22 cellular contexts compared by ENCODE assay signal in genomic region chr11:28447226-28447625, GRCh38.
DNase-seq lines count a peak whose midpoint lies in the region; TF ChIP-seq lines count a peak whose summit lies in the region.
"Had no signal": no experiment of that assay in that cellular context is flagged by ENCODE, and none has a peak within 500 bp of the region (broad histone marks: within the 10 kb centered on the region; RNA-seq: fewer than 3 reads in every experiment).

No MANE protein-coding gene starts in this region.

- DNase-seq in AG09309 (ENCODE audit: low read depth): peak; percentile 31
- peak; percentile 20 for DNase-seq in HCEC 1CT
- DNase-seq in astrocyte of the spinal cord (ENCODE audit: low read depth, low spot score): peak; percentile 60
- DNase-seq in hepatic stellate cell (ENCODE audit: low spot score): peak; percentile 21
- no peak for DNase-seq in effector CD8-positive, alpha-beta T cell (lab: John Stamatoyannopoulos, UW)
- DNase-seq in SW 1271 (lab: John Stamatoyannopoulos, UW): no peak
- DNase-seq in GM20000 (ENCODE audit: low spot score): no peak
- DNase-seq in stimulated activated CD4-positive, alpha-beta T cell treated with anti-CD3 and anti-CD28 coated beads, Interleukin-4, amount 100 ng/mL, for 24 hours: no peak
- DNase-seq: activated CD8-positive, alpha-beta memory T cell treated with anti-CD3 and anti-CD28 coated beads, Interleukin-2, amount 50 U/mL, for 48 hours; activated gamma-delta T cell; amygdala; effector memory CD8-positive, alpha-beta T cell; kidney; mesendoderm; naive thymus-derived CD4-positive, alpha-beta T cell; NCI-H1048; NCI-H187 treated with DMSO at 0.1 percent for 48 hours; NCI-H226; Peyer's patch; sigmoid colon; T-helper 17 cell had no signal

- TF ChIP-seq CTCF in AG09309 (IDR thresholded peaks at IDR 0.05; ENCODE audit: control insufficient read depth, insufficient read depth, low read depth, low read length, missing control alignments) (no peak), astrocyte of the spinal cord (IDR thresholded peaks at IDR 0.05; ENCODE audit: low read depth, low read length) (no peak), GM20000 (IDR thresholded peaks at IDR 0.05; ENCODE audit: extremely low read depth, missing control alignments) (no peak)

- in situ Hi-C loops in astrocyte of the spinal cord (cut with HindIII; ENCODE audit: low sequenced_read_pairs): no loop called here

- no peak overlapping the region for H3K4me3 ChIP-seq in AG09309 (ENCODE audit: control insufficient read depth, low read depth, low read length)
- no peak overlapping the region for H3K4me3 ChIP-seq in astrocyte of the spinal cord (ENCODE audit: low read depth, low read length)
- H3K4me3 ChIP-seq: Peyer's patch, sigmoid colon, vagina had no signal

Comparison
In these comparisons a context has a peak if more than half of its experiments do, and no peak if none do; other contexts are left out.
1. DNase-seq: peak in AG09309 (single experiment), HCEC 1CT (single experiment), astrocyte of the spinal cord (single experiment) and hepatic stellate cell (single experiment); none in effector CD8-positive, alpha-beta T cell (single experiment), SW 1271 (0 of 2), GM20000 (single experiment) and stimulated activated CD4-positive, alpha-beta T cell treated with anti-CD3 and anti-CD28 coated beads, Interleukin-4, amount 100 ng/mL, for 24 hours (single experiment).